9 cellular contexts compared by ENCODE assay signal in genomic region chr22:31615940-31616314, GRCh38. TPM values are rescaled to one million over a fixed set of nuclear protein-coding genes. Genes with fewer than 3 reads are reported as not detected.
A peak's percentile ranks its signal among the peaks of the same experiment; 100 is the strongest.
DNase-seq lines count a peak whose midpoint lies in the region; ATAC-seq and TF ChIP-seq lines count a peak whose summit lies in the region.
"Had no signal": no experiment of that assay in that cellular context is flagged by ENCODE, and none has a peak within 500 bp of the region (broad histone marks: within the 10 kb centered on the region; RNA-seq: fewer than 3 reads in every experiment).

No MANE protein-coding gene starts in this region.

- no peaks in the 10 kb centered on the region for H3K9me3 ChIP-seq in HEK293 (ENCODE audit: control insufficient read depth, insufficient read depth, low read depth, low read length)
- no peaks in the 10 kb centered on the region for H3K9me3 ChIP-seq in WERI-Rb-1 (ENCODE audit: severe bottlenecking)

- H3K36me3 ChIP-seq in HEK293 (ENCODE audit: control insufficient read depth in 2 of 2, insufficient read depth in 1 of 2, low read length in 2 of 2), result peaks cover 0 to 56% of the 10 kb centered on the region in 2 experiments; a peak in 2 of 3 replicates
- peaks cover 46% of the 10 kb centered on the region for H3K36me3 ChIP-seq in WERI-Rb-1

- H3K27ac ChIP-seq in HEK293 (ENCODE audit: extremely low read depth, low read depth, low read length) (no peak overlapping the region), WERI-Rb-1 (peak overlapping the region; percentile 47; the same call in 1 of the 2 replicates)

- peaks cover 13 to 30% of the 10 kb centered on the region in 2 donors for H3K4me1 Mint-ChIP-seq in natural killer cell treated with Interleukin-12 subunit alpha and Interleukin-12 subunit beta and Interleukin-15 and Interleukin-18, amount 100 ng/mL, for 72 hours (ENCODE audit: low read depth in 2 of 2)

- peak; percentile 34 for DNase-seq in DMS53 (lab: John Stamatoyannopoulos, UW)
- DNase-seq in DMS53 treated with DMSO at 0.1 percent for 48 hours (lab: John Stamatoyannopoulos, UW; ENCODE audit: unreplicated experiment), result no peak
- DNase-seq in WERI-Rb-1, result peak; percentile 63
- DNase-seq in natural killer cell treated with Interleukin-12 subunit alpha and Interleukin-12 subunit beta and Interleukin-15 and Interleukin-18, amount 100 ng/mL, for 72 hours (ENCODE audit: low spot score), result peak; percentile 40
- DNase-seq in DMS79 treated with DMSO at 0.1 percent for 48 hours (lab: John Stamatoyannopoulos, UW), result no peak
- DNase-seq in pons (ENCODE audit: low spot score), result no peak
- DNase-seq: 8988T had no signal

- ATAC-seq in natural killer cell treated with Interleukin-12 subunit alpha and Interleukin-12 subunit beta and Interleukin-15 and Interleukin-18, amount 100 ng/mL, for 72 hours, result peak; percentile 32 to 34
- ATAC-seq in GM21515 (IDR thresholded peaks at IDR 0.05; ENCODE audit: unreplicated experiment), result no peak

- CTCF ChIA-PET in HEK293 (lab: Yijun Ruan, JAX), result no interaction called here

- H3K9me3 Mint-ChIP-seq in natural killer cell treated with Interleukin-12 subunit alpha and Interleukin-12 subunit beta and Interleukin-15 and Interleukin-18, amount 100 ng/mL, for 72 hours, result no peaks in the 10 kb centered on the region

- no peaks in the 10 kb centered on the region for H3K27me3 ChIP-seq in WERI-Rb-1 (ENCODE audit: insufficient read depth, low read depth, severe bottlenecking)

- H3K4me3 Mint-ChIP-seq in natural killer cell treated with Interleukin-12 subunit alpha and Interleukin-12 subunit beta and Interleukin-15 and Interleukin-18, amount 100 ng/mL, for 72 hours, result peak overlapping the region; percentile 50

- TF ChIP-seq CTCF in HEK293 (tag by site-specific recombination; IDR thresholded peaks at IDR 0.05) (no peak), WERI-Rb-1 (IDR thresholded peaks at IDR 0.05; ENCODE audit: low read depth, low read length) (no peak)

- H3K4me3 ChIP-seq in HEK293 (ENCODE audit: low read depth, low read length), result no peak overlapping the region
- H3K4me3 ChIP-seq in WERI-Rb-1 (ENCODE audit: low read depth, low read length), result no peak overlapping the region

- no peaks in the 10 kb centered on the region for H3K27me3 Mint-ChIP-seq in natural killer cell treated with Interleukin-12 subunit alpha and Interleukin-12 subunit beta and Interleukin-15 and Interleukin-18, amount 100 ng/mL, for 72 hours

- peak overlapping the region; percentile 78 to 89 for H3K27ac Mint-ChIP-seq in natural killer cell treated with Interleukin-12 subunit alpha and Interleukin-12 subunit beta and Interleukin-15 and Interleukin-18, amount 100 ng/mL, for 72 hours

- no peaks in the 10 kb centered on the region for H3K4me1 ChIP-seq in HEK293 (ENCODE audit: control insufficient read depth, insufficient read depth, low read length)

- POLR2A ChIA-PET in HEK293 (lab: Yijun Ruan, JAX), result interaction anchor here (0.6 to 1.4 kb wide), 2 partner anchors 14 to 269 kb away, joined by 5 to 10 read pairs; no protein-coding TSS in a partner anchor

- H3K36me3 Mint-ChIP-seq in natural killer cell treated with Interleukin-12 subunit alpha and Interleukin-12 subunit beta and Interleukin-15 and Interleukin-18, amount 100 ng/mL, for 72 hours, result peaks cover 7% of the 10 kb centered on the region

TF ChIP-seq in HEK293, 187 proteins besides CTCF, POLR2A, EP300 and RAD21:
- no peak for TF ChIP-seq ZNF530 (tag by site-specific recombination; IDR thresholded peaks at IDR 0.05; ENCODE audit: low read depth)
- 0 out of 2 replicates have a peak, but pooled peaks have one; percentile 37 for TF ChIP-seq PRDM10 (tag by site-specific recombination; IDR thresholded peaks at IDR 0.05)

RNA-seq across cellular contexts. Expression of gene PISD, which starts 46.1 kb away (rescaled TPM):
- 10 to 100 TPM; 66.6 to 87.0 TPM for total RNA-seq in natural killer cell treated with Interleukin-12 subunit alpha and Interleukin-12 subunit beta and Interleukin-15 and Interleukin-18, amount 100 ng/mL, for 72 hours

Comparison
In these comparisons a context has a peak if more than half of its experiments do, and no peak if none do; other contexts are left out.
1. DNase-seq: peak in DMS53 (single experiment), WERI-Rb-1 (single experiment) and natural killer cell treated with Interleukin-12 subunit alpha and Interleukin-12 subunit beta and Interleukin-15 and Interleukin-18, amount 100 ng/mL, for 72 hours (single experiment); none in DMS53 treated with DMSO at 0.1 percent for 48 hours (single experiment), DMS79 treated with DMSO at 0.1 percent for 48 hours (single experiment) and pons (single experiment).